Comparison of ENCODE assay signal across 18 cellular contexts in genomic region chr3:24315342-24315741, GRCh38.
"Had no signal": no experiment of that assay in that cellular context is flagged by ENCODE, and none has a peak within 500 bp of the region (broad histone marks: within the 10 kb centered on the region; RNA-seq: fewer than 3 reads in every experiment).

No MANE protein-coding gene starts in this region.

- H3K27me3 ChIP-seq: breast epithelium had no signal

- H3K4me1 Mint-ChIP-seq: activated CD4-positive, alpha-beta T cell treated with anti-CD3 and anti-CD28 coated beads for 36 hours; activated naive CD4-positive, alpha-beta T cell treated with anti-CD3 and anti-CD28 coated beads, Interleukin-2, amount 50 U/mL, for 24 hours; T-cell had no signal

- H3K36me3 ChIP-seq: breast epithelium had no signal

- H3K4me3 ChIP-seq: breast epithelium, PC-9, SK-N-MC had no signal

- DNase-seq: activated CD4-positive, alpha-beta T cell treated with anti-CD3 and anti-CD28 coated beads for 36 hours; activated CD8-positive, alpha-beta memory T cell treated with anti-CD3 and anti-CD28 coated beads, Interleukin-2, amount 50 U/mL, for 4 hours; activated CD8-positive, alpha-beta T cell treated with anti-CD3 and anti-CD28 coated beads for 36 hours; activated T-cell treated with anti-CD3 and anti-CD28 coated beads, Interleukin-2, amount 50 U/mL, for 72 hours; aorta; central memory CD4-positive, alpha-beta T cell; KG1; NCI-H1092; NCI-H1417; NCI-H1930; NCI-H510A treated with DMSO at 0.1 percent for 48 hours; PC-9; SIG-M5; T-cell had no signal

- H3K36me3 Mint-ChIP-seq: activated naive CD4-positive, alpha-beta T cell treated with anti-CD3 and anti-CD28 coated beads, Interleukin-2, amount 50 U/mL, for 24 hours; T-cell had no signal

- H3K4me3 Mint-ChIP-seq: activated CD4-positive, alpha-beta T cell treated with anti-CD3 and anti-CD28 coated beads for 36 hours; activated CD8-positive, alpha-beta T cell treated with anti-CD3 and anti-CD28 coated beads for 36 hours; activated naive CD4-positive, alpha-beta T cell treated with anti-CD3 and anti-CD28 coated beads, Interleukin-2, amount 50 U/mL, for 24 hours; activated T-cell treated with anti-CD3 and anti-CD28 coated beads, Interleukin-2, amount 50 U/mL, for 72 hours; T-cell had no signal

- H3K27ac Mint-ChIP-seq: activated CD4-positive, alpha-beta T cell treated with anti-CD3 and anti-CD28 coated beads for 36 hours; activated CD8-positive, alpha-beta T cell treated with anti-CD3 and anti-CD28 coated beads for 36 hours; activated naive CD4-positive, alpha-beta T cell treated with anti-CD3 and anti-CD28 coated beads, Interleukin-2, amount 50 U/mL, for 24 hours; activated T-cell treated with anti-CD3 and anti-CD28 coated beads, Interleukin-2, amount 50 U/mL, for 72 hours; activated T-helper 2 cell treated with anti-CD3 and anti-CD28 coated beads, Interferon-gamma antibody, Interleukin-2, Interleukin-4, amounts not matched to agents 10 μg/mL and 5 μg/mL and 100 μg/mL, durations not matched to agents 14 hours and 24 hours and 36 hours; T-cell had no signal

- H3K9me3 Mint-ChIP-seq: activated naive CD4-positive, alpha-beta T cell treated with anti-CD3 and anti-CD28 coated beads, Interleukin-2, amount 50 U/mL, for 24 hours; activated T-cell treated with anti-CD3 and anti-CD28 coated beads, Interleukin-2, amount 50 U/mL, for 72 hours; activated T-helper 2 cell treated with anti-CD3 and anti-CD28 coated beads, Interferon-gamma antibody, Interleukin-2, Interleukin-4, amounts not matched to agents 10 μg/mL and 5 μg/mL and 100 μg/mL, durations not matched to agents 14 hours and 24 hours and 36 hours had no signal

- ATAC-seq: activated CD4-positive, alpha-beta T cell treated with anti-CD3 and anti-CD28 coated beads for 36 hours; activated CD8-positive, alpha-beta T cell treated with anti-CD3 and anti-CD28 coated beads for 36 hours; activated T-cell treated with anti-CD3 and anti-CD28 coated beads, Interleukin-2, amount 50 U/mL, for 72 hours; T-cell had no signal
